ENCODE assay signal across 8 cellular contexts in the genomic region with DNA sequence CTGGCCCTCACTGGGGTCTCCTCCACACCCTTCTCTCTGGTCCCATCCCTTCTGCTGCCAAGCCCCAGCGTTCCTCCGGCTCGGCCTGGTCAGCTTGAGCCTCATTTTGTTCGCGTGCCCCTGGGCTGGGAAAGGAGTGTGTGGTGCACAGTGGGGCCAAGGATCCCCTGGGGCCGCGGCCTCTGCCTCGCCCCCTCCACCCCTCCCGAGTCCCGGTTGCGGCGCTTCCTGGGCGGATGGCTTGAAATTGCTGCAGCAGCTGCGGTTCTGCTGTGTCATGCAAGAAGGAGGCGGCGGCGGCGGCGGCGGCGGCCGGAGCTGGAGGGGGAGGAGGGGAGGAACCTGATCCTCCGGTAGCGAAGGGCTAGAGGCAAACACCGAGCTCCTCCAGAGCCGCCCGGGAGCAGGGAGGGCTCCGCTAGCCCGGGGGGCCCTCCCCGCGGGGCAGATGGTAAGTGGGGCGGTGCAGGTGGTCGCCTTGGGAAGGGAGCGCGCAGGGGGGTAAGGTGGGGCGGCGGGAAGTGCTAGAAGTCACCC.
DNase-seq lines count a peak whose midpoint lies in the region; FAIRE-seq and TF ChIP-seq lines count a peak whose summit lies in the region.

No MANE protein-coding gene starts in this region.

- H3K9me3 ChIP-seq in HUES6 (ENCODE audit: control insufficient read depth, insufficient read depth, low read depth, low read length): no peaks in the 10 kb centered on the region

- H3K4me1 Mint-ChIP-seq in neural crest cell: peaks cover 49% of the 10 kb centered on the region

- peaks cover 73% of the 10 kb centered on the region for H3K27me3 Mint-ChIP-seq in neural crest cell (ENCODE audit: low read depth)

- H3K4me3 Mint-ChIP-seq in neural crest cell: peak overlapping the region; percentile 99

- H3K27ac ChIP-seq in 22Rv1: peak overlapping the region; percentile 85
- peak overlapping the region; percentile 66 for H3K27ac ChIP-seq in HUES6 (ENCODE audit: low read depth, low read length)
- H3K27ac ChIP-seq in substantia nigra (ENCODE audit: low read depth, low read length, poor library complexity, severe bottlenecking): peak overlapping the region; percentile 92

- H3K4me1 ChIP-seq in HUES6 (ENCODE audit: control insufficient read depth, insufficient read depth, low read length): peaks cover 36% of the 10 kb centered on the region

- H3K36me3 Mint-ChIP-seq in neural crest cell (ENCODE audit: low read depth): no peaks in the 10 kb centered on the region

- TF ChIP-seq CTCF in 22Rv1 (IDR thresholded peaks at IDR 0.05) (no peak), fibroblast of villous mesenchyme (IDR thresholded peaks at IDR 0.05; ENCODE audit: insufficient read depth, low read depth, low read length) (no peak), neural crest cell (conservative IDR thresholded peaks at IDR 0.05) (no peak)

- H3K36me3 ChIP-seq in HUES6 (ENCODE audit: control insufficient read depth, insufficient read depth, low read length): no peaks in the 10 kb centered on the region

- H3K27me3 ChIP-seq in HUES6 (ENCODE audit: control insufficient read depth, insufficient read depth, low read length): peaks cover 27% of the 10 kb centered on the region

- no peak overlapping the region for H3K27ac Mint-ChIP-seq in neural crest cell (ENCODE audit: unreplicated experiment)

- peak overlapping the region; percentile 77 for H3K9ac ChIP-seq in HUES6 (ENCODE audit: low read length)

- no peak for FAIRE-seq in RCC 7860 (lab: Jason Lieb, UNC)

- peak; percentile 79 for DNase-seq in RCC 7860 (ENCODE audit: low spot score)
- peak; percentile 72 for DNase-seq in activated gamma-delta T cell treated with Interleukin-2 at 50 U/mL for 16 hours
- peak; percentile 93 for DNase-seq in fibroblast of villous mesenchyme (ENCODE audit: low read depth)
- peak; percentile 52 for DNase-seq in neural crest cell (ENCODE audit: low read depth, low spot score)
- peak in 46 of 49 donors; percentile 26 to 81 (median 62) for DNase-seq in substantia nigra (lab: John Stamatoyannopoulos, UW)

- H3K9me3 Mint-ChIP-seq in neural crest cell: no peaks in the 10 kb centered on the region

- TF ChIP-seq POLR2A in GM15510 (IDR thresholded peaks at IDR 0.05; ENCODE audit: borderline replicate concordance, extremely low read depth, insufficient read length): peak; percentile 32

- H3K4me3 ChIP-seq in HUES6 (ENCODE audit: low read depth, low read length): peak overlapping the region; percentile 73
- H3K4me3 ChIP-seq in fibroblast of villous mesenchyme (ENCODE audit: low read depth, low read length): peak overlapping the region; percentile 96

Comparison
In these comparisons a context has a peak if more than half of its experiments do, and no peak if none do; other contexts are left out.
1. Peak in every context shown above with its lines: DNase-seq, H3K4me3 ChIP-seq and H3K27ac ChIP-seq.